In genomic region chrX:151543706-151544105, GRCh38 we compare ENCODE assay signal across 13 cellular contexts. TPM values are rescaled to one million over a fixed set of nuclear protein-coding genes. Genes with fewer than 3 reads are reported as not detected.
DNase-seq lines count a peak whose midpoint lies in the region; ATAC-seq, FAIRE-seq and TF ChIP-seq lines count a peak whose summit lies in the region.
"Had no signal": no experiment of that assay in that cellular context is flagged by ENCODE, and none has a peak within 500 bp of the region (broad histone marks: within the 10 kb centered on the region; RNA-seq: fewer than 3 reads in every experiment).

No MANE protein-coding gene starts in this region.

- H3K27ac ChIP-seq in mammary epithelial cell (ENCODE audit: insufficient read depth, low read depth, low read length): no peak overlapping the region

- CTCF ChIA-PET in mammary epithelial cell (lab: Charles Lee; ENCODE audit: low non-redundant PET): no interaction called here

- dilution Hi-C loops in mammary epithelial cell (cut with HindIII; ENCODE audit: low sequenced_read_pairs): no loop called here

- H3K4me2 ChIP-seq in mammary epithelial cell (ENCODE audit: insufficient read depth, low read depth, low read length): no peak overlapping the region

- no TSS peak for BruUV-seq in mammary epithelial cell (replicated peaks; lab: Mats Ljungman, UMichigan)

- 53% methylated on average over 2 of the region's 2 CpGs for WGBS in mammary epithelial cell (ENCODE audit: low coverage, missing lambda C conversion rate)

- TF ChIP-seq CTCF in mammary epithelial cell (conservative IDR thresholded peaks at IDR 0.05 in 1 of 2, IDR thresholded peaks at IDR 0.05 in 1 of 2; ENCODE audit: extremely low read depth in 1 of 2, insufficient read depth in 1 of 2, low read depth in 1 of 2, low read length in 2 of 2): no peak

- in situ Hi-C loops in mammary epithelial cell (cut with MboI; ENCODE audit: low sequenced_read_pairs in 2 of 2): no loop called here

- intact Hi-C loops in mammary epithelial cell (cut with micrococcal nuclease): no loop called here

- H4K20me1 ChIP-seq in mammary epithelial cell (ENCODE audit: insufficient read depth, low read length): no peaks in the 10 kb centered on the region

- H3K36me3 ChIP-seq in mammary epithelial cell (ENCODE audit: insufficient read depth, low read length): no peaks in the 10 kb centered on the region

- H3K79me2 ChIP-seq in mammary epithelial cell (ENCODE audit: insufficient read depth, low read length): no peaks in the 10 kb centered on the region

- no peaks in the 10 kb centered on the region for H3K9me3 ChIP-seq in mammary epithelial cell (replicated peaks; ENCODE audit: insufficient read depth, low read length)

- DNase-seq in GM12892 (ENCODE audit: insufficient read length) (no peak), mammary epithelial cell (peak; percentile 45), DMS153 treated with DMSO at 0.1 percent for 48 hours (lab: John Stamatoyannopoulos, UW; ENCODE audit: unreplicated experiment) (no peak), NCI-H2107 treated with DMSO at 0.1 percent for 48 hours (lab: John Stamatoyannopoulos, UW; ENCODE audit: unreplicated experiment) (no peak)
- DNase-seq: activated naive CD8-positive, alpha-beta T cell treated with anti-CD3 and anti-CD28 coated beads, Interleukin-2, amount 50 U/mL, for 24 hours; head of caudate nucleus; NCI-H82; SW 1271 had no signal

- H3K9ac ChIP-seq in mammary epithelial cell (ENCODE audit: insufficient read depth, low read length): no peak overlapping the region

- FAIRE-seq in GM12892 (lab: Jason Lieb, UNC): peak; percentile 58

- peak overlapping the region; percentile 69 for H2AFZ ChIP-seq in mammary epithelial cell (ENCODE audit: low read depth, low read length)

- TF ChIP-seq POLR2A in GM12892 (IDR thresholded peaks at IDR 0.05; ENCODE audit: low read depth, low read length): no peak

- peaks cover 4% of the 10 kb centered on the region for H3K4me1 ChIP-seq in mammary epithelial cell (ENCODE audit: insufficient read depth, low read length)

- ATAC-seq in GM18907 (IDR thresholded peaks at IDR 0.05; ENCODE audit: unreplicated experiment): peak; percentile 81
- ATAC-seq in HG03103 (IDR thresholded peaks at IDR 0.05; ENCODE audit: low read depth, unreplicated experiment): peak; percentile 61
- ATAC-seq in HG02588 (IDR thresholded peaks at IDR 0.05; ENCODE audit: unreplicated experiment): no peak
- ATAC-seq: activated naive CD8-positive, alpha-beta T cell treated with anti-CD3 and anti-CD28 coated beads, Interleukin-2, amount 50 U/mL, for 24 hours; HCT116 had no signal

- H3K27me3 ChIP-seq in mammary epithelial cell (ENCODE audit: insufficient read depth, low read length): no peaks in the 10 kb centered on the region

- H3K4me3 ChIP-seq in mammary epithelial cell (replicated peaks in 1 of 3; ENCODE audit: insufficient read depth in 1 of 3, low read depth in 2 of 3, low read length in 3 of 3): no peak overlapping the region

RNA-seq across cellular contexts. Expression of gene PASD1, which starts 19.8 kb away (rescaled TPM):
- not detected for polyA plus RNA-seq in GM12892 (2012; ENCODE audit: missing spikeins)
- total RNA-seq in mammary epithelial cell: not detected
- not detected for polyA plus RNA-seq in mammary epithelial cell
- polyA minus RNA-seq in mammary epithelial cell: not detected
- total RNA-seq: osteoblast had no signal
